ENCODE assay signal across 15 cellular contexts in the genomic region with DNA sequence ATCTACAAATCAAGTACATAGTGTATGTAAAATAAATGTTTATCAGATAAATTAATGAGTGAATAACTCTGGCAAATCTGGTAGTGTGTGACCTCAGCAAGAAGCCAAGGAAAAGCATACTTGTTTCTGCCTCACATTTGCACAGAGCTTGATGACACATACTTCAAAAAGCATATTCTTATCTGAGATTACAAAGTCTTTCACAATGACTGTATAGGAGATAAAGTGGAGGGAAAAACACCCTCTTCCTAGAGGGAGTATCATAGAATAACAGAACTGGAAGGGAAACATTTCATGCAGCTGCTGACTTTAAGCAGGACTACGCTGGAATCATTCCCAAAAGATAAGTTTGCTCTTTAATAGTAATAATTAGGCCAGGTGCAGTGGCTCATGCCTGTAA. TPM values are rescaled to one million over a fixed set of nuclear protein-coding genes. Genes with fewer than 3 reads are reported as not detected.
DNase-seq lines count a peak whose midpoint lies in the region; ATAC-seq and TF ChIP-seq lines count a peak whose summit lies in the region.
"Had no signal": no experiment of that assay in that cellular context is flagged by ENCODE, and none has a peak within 500 bp of the region (broad histone marks: within the 10 kb centered on the region; RNA-seq: fewer than 3 reads in every experiment).

No MANE protein-coding gene starts in this region.

- no peaks in the 10 kb centered on the region for H3K4me1 Mint-ChIP-seq in WTC11
- H3K4me1 Mint-ChIP-seq: CD4-positive, CD25-positive, alpha-beta regulatory T cell had no signal

- intact Hi-C loops in vagina (cut with DNase I) = no loop called here

- no peaks in the 10 kb centered on the region for H3K9me3 ChIP-seq in vagina
- H3K9me3 ChIP-seq: MG63, tibial artery had no signal

- no peak overlapping the region for H3K27ac ChIP-seq in vagina
- H3K27ac ChIP-seq: tibial artery had no signal

- TF ChIP-seq CTCF in AG04449 (IDR thresholded peaks at IDR 0.05; ENCODE audit: insufficient read depth, low read length, missing control alignments) = no peak
- TF ChIP-seq CTCF in vagina (IDR thresholded peaks at IDR 0.05) = no peak
- no peak for TF ChIP-seq CTCF in WTC11 (IDR thresholded peaks at IDR 0.05)

- H3K4me3 Mint-ChIP-seq in WTC11 = no peak overlapping the region
- H3K4me3 Mint-ChIP-seq: activated T-cell treated with anti-CD3 and anti-CD28 coated beads, Interleukin-2, amount 50 U/mL, for 72 hours; CD4-positive, CD25-positive, alpha-beta regulatory T cell had no signal

- POLR2A ChIA-PET in AG04449 (lab: Yijun Ruan, JAX) (no interaction called here), WTC11 (lab: Charles Lee) (no interaction called here)

- H3K27me3 ChIP-seq in vagina = no peaks in the 10 kb centered on the region
- H3K27me3 ChIP-seq: MG63, tibial artery had no signal

- H3K27me3 Mint-ChIP-seq in WTC11 (ENCODE audit: low read depth) = no peaks in the 10 kb centered on the region

- CTCF ChIA-PET in AG04449 (lab: Yijun Ruan, JAX) = interaction anchor here (1.5 kb wide), 1 partner anchor 9 kb away, joined by 6 read pairs; no protein-coding TSS in a partner anchor
- CTCF ChIA-PET in WTC11 (lab: Charles Lee) = no interaction called here

- DNase-seq in AG04449 (ENCODE audit: low read depth, low spot score) = peak; percentile 47
- peak; percentile 55 for DNase-seq in astrocyte of the hippocampus (ENCODE audit: low read depth, low spot score)
- peak; percentile 86 for DNase-seq in kidney glomerular epithelial cell (lab: John Stamatoyannopoulos, UW)
- DNase-seq in vagina (ENCODE audit: extremely low spot score in 2 of 2) = no peak
- DNase-seq in WTC11 (ENCODE audit: low spot score) = no peak
- no peak for DNase-seq in DMS153 treated with DMSO at 0.1 percent for 48 hours (lab: John Stamatoyannopoulos, UW; ENCODE audit: unreplicated experiment)
- DNase-seq: activated T-cell treated with anti-CD3 and anti-CD28 coated beads, Interleukin-2, amount 50 U/mL, for 72 hours; CD4-positive, CD25-positive, alpha-beta regulatory T cell; GOT3; MG63; NCI-H2227 treated with DMSO at 0.1 percent for 48 hours; retina; tibial artery had no signal

- H3K4me1 ChIP-seq in vagina = no peaks in the 10 kb centered on the region
- H3K4me1 ChIP-seq: tibial artery had no signal

- no peaks in the 10 kb centered on the region for H3K36me3 Mint-ChIP-seq in WTC11
- H3K36me3 Mint-ChIP-seq: CD4-positive, CD25-positive, alpha-beta regulatory T cell had no signal

- no peak overlapping the region for H3K27ac Mint-ChIP-seq in WTC11
- H3K27ac Mint-ChIP-seq: activated T-cell treated with anti-CD3 and anti-CD28 coated beads, Interleukin-2, amount 50 U/mL, for 72 hours; CD4-positive, CD25-positive, alpha-beta regulatory T cell had no signal

- H3K9me3 Mint-ChIP-seq in WTC11 = no peaks in the 10 kb centered on the region
- H3K9me3 Mint-ChIP-seq: activated T-cell treated with anti-CD3 and anti-CD28 coated beads, Interleukin-2, amount 50 U/mL, for 72 hours had no signal

- TF ChIP-seq POLR2A in vagina (IDR thresholded peaks at IDR 0.05) = no peak

- H3K4me3 ChIP-seq in AG04449 (ENCODE audit: low read depth, low read length) (no peak overlapping the region), vagina (no peak overlapping the region)
- H3K4me3 ChIP-seq: MG63, tibial artery had no signal

- H3K36me3 ChIP-seq in vagina = no peaks in the 10 kb centered on the region
- H3K36me3 ChIP-seq: MG63, tibial artery had no signal

- ATAC-seq in HG02852 (IDR thresholded peaks at IDR 0.05; ENCODE audit: unreplicated experiment) (peak; percentile 44), HG03097 (IDR thresholded peaks at IDR 0.05; ENCODE audit: low FRiP score, unreplicated experiment) (no peak), WTC11 (no peak)
- ATAC-seq: activated T-cell treated with anti-CD3 and anti-CD28 coated beads, Interleukin-2, amount 50 U/mL, for 72 hours had no signal

TF ChIP-seq in WTC11, 78 proteins besides CTCF, POLR2A, EP300 and RAD21:
- TF ChIP-seq RELA (CRISPR knock-in tag; IDR thresholded peaks at IDR 0.05; ENCODE audit: borderline replicate concordance) (no peak), JUN (CRISPR knock-in tag; IDR thresholded peaks at IDR 0.05) (no peak), CREB1 (CRISPR knock-in tag; IDR thresholded peaks at IDR 0.05) (no peak), ZNF121 (CRISPR knock-in tag; IDR thresholded peaks at IDR 0.05) (no peak), JAZF1 (CRISPR knock-in tag; IDR thresholded peaks at IDR 0.05) (no peak), ZNF423 (CRISPR knock-in tag; IDR thresholded peaks at IDR 0.05) (no peak), TCF7 (CRISPR knock-in tag; IDR thresholded peaks at IDR 0.05; ENCODE audit: low read depth) (no peak), TEAD1 (CRISPR knock-in tag; IDR thresholded peaks at IDR 0.05) (no peak), FOXP1 (CRISPR knock-in tag; IDR thresholded peaks at IDR 0.05; ENCODE audit: borderline replicate concordance) (no peak), ETV6 (CRISPR knock-in tag; IDR thresholded peaks at IDR 0.05) (no peak)
- TF ChIP-seq, protein P1, sequence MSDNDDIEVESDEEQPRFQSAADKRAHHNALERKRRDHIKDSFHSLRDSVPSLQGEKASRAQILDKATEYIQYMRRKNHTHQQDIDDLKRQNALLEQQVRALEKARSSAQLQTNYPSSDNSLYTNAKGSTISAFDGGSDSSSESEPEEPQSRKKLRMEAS (CRISPR knock-in tag; IDR thresholded peaks at IDR 0.05) = no peak
- TF ChIP-seq, protein P2, sequence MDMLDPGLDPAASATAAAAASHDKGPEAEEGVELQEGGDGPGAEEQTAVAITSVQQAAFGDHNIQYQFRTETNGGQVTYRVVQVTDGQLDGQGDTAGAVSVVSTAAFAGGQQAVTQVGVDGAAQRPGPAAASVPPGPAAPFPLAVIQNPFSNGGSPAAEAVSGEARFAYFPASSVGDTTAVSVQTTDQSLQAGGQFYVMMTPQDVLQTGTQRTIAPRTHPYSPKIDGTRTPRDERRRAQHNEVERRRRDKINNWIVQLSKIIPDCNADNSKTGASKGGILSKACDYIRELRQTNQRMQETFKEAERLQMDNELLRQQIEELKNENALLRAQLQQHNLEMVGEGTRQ (CRISPR knock-in tag; IDR thresholded peaks at IDR 0.05) = no peak
- TF ChIP-seq, protein P3, sequence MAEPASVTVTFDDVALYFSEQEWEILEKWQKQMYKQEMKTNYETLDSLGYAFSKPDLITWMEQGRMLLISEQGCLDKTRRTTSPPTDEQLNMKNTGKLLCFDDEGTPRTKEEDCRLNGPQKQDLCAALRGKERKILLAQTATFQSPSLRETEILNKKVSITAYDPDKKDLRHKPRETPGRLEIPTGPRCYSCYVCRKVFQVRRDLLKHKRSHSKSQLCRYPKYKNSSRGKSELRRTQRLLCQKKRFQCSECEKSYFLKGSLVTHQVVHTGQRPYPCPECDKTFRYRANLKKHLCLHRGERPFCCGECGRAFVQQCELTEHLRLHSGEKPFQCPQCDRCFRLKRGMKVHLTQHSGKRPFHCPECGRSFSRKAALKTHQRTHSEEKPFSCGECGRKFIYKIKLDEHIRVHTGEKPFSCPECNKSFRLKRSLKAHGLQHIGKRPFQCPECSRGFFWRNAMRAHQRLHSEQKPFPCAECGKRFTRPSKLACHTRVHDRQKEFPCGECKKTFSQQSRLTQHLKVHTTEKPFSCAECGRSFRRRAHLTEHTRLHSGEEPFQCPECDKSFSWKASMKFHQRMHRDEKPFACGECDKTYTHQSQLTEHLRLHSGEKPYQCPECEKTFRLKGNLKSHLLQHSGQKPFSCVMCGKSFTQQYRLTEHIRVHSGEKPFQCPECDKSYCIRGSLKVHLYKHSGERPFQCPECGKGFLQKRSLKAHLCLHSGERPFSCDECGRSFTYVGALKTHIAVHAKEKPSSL (CRISPR knock-in tag; conservative IDR thresholded peaks at IDR 0.05) = no peak
- TF ChIP-seq, protein P4, sequence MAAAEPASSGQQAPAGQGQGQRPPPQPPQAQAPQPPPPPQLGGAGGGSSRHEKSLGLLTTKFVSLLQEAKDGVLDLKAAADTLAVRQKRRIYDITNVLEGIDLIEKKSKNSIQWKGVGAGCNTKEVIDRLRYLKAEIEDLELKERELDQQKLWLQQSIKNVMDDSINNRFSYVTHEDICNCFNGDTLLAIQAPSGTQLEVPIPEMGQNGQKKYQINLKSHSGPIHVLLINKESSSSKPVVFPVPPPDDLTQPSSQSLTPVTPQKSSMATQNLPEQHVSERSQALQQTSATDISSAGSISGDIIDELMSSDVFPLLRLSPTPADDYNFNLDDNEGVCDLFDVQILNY (CRISPR knock-in tag; IDR thresholded peaks at IDR 0.05) = no peak
- TF ChIP-seq, protein P5, sequence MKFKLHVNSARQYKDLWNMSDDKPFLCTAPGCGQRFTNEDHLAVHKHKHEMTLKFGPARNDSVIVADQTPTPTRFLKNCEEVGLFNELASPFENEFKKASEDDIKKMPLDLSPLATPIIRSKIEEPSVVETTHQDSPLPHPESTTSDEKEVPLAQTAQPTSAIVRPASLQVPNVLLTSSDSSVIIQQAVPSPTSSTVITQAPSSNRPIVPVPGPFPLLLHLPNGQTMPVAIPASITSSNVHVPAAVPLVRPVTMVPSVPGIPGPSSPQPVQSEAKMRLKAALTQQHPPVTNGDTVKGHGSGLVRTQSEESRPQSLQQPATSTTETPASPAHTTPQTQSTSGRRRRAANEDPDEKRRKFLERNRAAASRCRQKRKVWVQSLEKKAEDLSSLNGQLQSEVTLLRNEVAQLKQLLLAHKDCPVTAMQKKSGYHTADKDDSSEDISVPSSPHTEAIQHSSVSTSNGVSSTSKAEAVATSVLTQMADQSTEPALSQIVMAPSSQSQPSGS (CRISPR knock-in tag; IDR thresholded peaks at IDR 0.05; ENCODE audit: borderline replicate concordance, low read depth) = no peak

RNA-seq across cellular contexts. Expression of a gene that starts 28.1 kb away (rescaled TPM):
- 6.4 TPM for total RNA-seq in vagina
- 10.9 to 14.0 TPM (median 13.0 TPM) in 3 replicates for total RNA-seq in WTC11 (2021)

RNA-seq across cellular contexts. Expression of a gene that starts 44.1 kb away (rescaled TPM):
- total RNA-seq in vagina = 96.7 TPM
- 101 to 106 TPM (median 106 TPM) in 3 replicates for total RNA-seq in WTC11 (2021)

Comparison
In these comparisons a context has a peak if more than half of its experiments do, and no peak if none do; other contexts are left out.
1. DNase-seq: peak in AG04449 (single experiment), astrocyte of the hippocampus (single experiment) and kidney glomerular epithelial cell (single experiment); none in vagina (0 of 2), WTC11 (single experiment) and DMS153 treated with DMSO at 0.1 percent for 48 hours (single experiment).